Comparison of ENCODE assay signal across 8 cellular contexts in the genomic region with DNA sequence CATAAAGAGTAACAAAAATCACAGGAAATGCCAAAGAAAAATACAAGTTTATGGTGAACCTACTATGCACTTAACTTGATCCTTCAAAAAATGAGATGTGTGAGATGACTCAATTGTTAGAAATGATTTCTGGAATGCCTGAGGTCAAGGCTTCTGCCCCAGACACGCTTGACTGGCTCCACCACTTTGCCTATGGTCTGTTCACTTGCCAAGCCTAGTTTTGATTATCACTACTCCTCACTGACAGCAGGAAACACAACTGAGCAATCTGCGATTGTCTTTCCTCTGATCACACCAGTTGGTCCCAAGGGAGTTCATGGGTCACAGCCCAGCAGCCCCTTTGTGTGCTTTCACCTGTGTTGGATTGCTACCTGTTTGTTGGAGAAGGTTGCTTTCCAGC. TPM values are rescaled to one million over a fixed set of nuclear protein-coding genes. Genes with fewer than 3 reads are reported as not detected.
DNase-seq lines count a peak whose midpoint lies in the region; ATAC-seq and TF ChIP-seq lines count a peak whose summit lies in the region.

No MANE protein-coding gene starts in this region.

- CTCF ChIA-PET in MCF 10A (lab: Yijun Ruan, JAX), result no interaction called here

- no peaks in the 10 kb centered on the region for H3K27me3 ChIP-seq in breast epithelium
- H3K27me3 ChIP-seq in left ventricle myocardium inferior (ENCODE audit: low read depth), result no peaks in the 10 kb centered on the region

- peak; percentile 97 for ATAC-seq in HG03159 (IDR thresholded peaks at IDR 0.05; ENCODE audit: unreplicated experiment)
- no peak for ATAC-seq in effector memory CD8-positive, alpha-beta T cell (replicated peaks)

- no peaks in the 10 kb centered on the region for H3K36me3 Mint-ChIP-seq in MCF 10A (ENCODE audit: insufficient read depth, unreplicated experiment)
- no peaks in the 10 kb centered on the region for H3K36me3 Mint-ChIP-seq in effector memory CD8-positive, alpha-beta T cell (ENCODE audit: insufficient read depth)

- POLR2A ChIA-PET in MCF 10A (lab: Yijun Ruan, JAX), result interaction anchor here (0.8 kb wide), 1 partner anchor 9 kb away, joined by 4 read pairs; no protein-coding TSS in a partner anchor

- no peaks in the 10 kb centered on the region for H3K9me3 Mint-ChIP-seq in MCF 10A (ENCODE audit: unreplicated experiment)
- H3K9me3 Mint-ChIP-seq in effector memory CD8-positive, alpha-beta T cell, result no peaks in the 10 kb centered on the region

- H3K4me1 ChIP-seq in breast epithelium (no peaks in the 10 kb centered on the region), left ventricle myocardium inferior (no peaks in the 10 kb centered on the region)

- intact Hi-C loops in MCF 10A (cut with micrococcal nuclease) (no loop called here), breast epithelium (cut with DNase I; ENCODE audit: low total_unique reads) (no loop called here), left ventricle myocardium inferior (cut with micrococcal nuclease) (no loop called here)

- peaks cover 12% of the 10 kb centered on the region for H3K4me1 Mint-ChIP-seq in MCF 10A (ENCODE audit: insufficient read depth, unreplicated experiment)
- H3K4me1 Mint-ChIP-seq in effector memory CD8-positive, alpha-beta T cell (ENCODE audit: low read depth in 2 of 2), result no peaks in the 10 kb centered on the region

- no peaks in the 10 kb centered on the region for H3K9me3 ChIP-seq in breast epithelium
- no peaks in the 10 kb centered on the region for H3K9me3 ChIP-seq in left ventricle myocardium inferior (replicated peaks)

- TF ChIP-seq CTCF in MCF 10A (IDR thresholded peaks at IDR 0.05; ENCODE audit: unreplicated experiment), result no peak
- no peak for TF ChIP-seq CTCF in breast epithelium (IDR thresholded peaks at IDR 0.05)
- no peak for TF ChIP-seq CTCF in left ventricle myocardium inferior (IDR thresholded peaks at IDR 0.05; ENCODE audit: borderline replicate concordance)

- H3K27ac ChIP-seq in breast epithelium (peak overlapping the region in 1 of 2 donors; percentile 43), left ventricle myocardium inferior (replicated peaks) (no peak overlapping the region)

- H3K36me3 ChIP-seq in breast epithelium (no peaks in the 10 kb centered on the region), left ventricle myocardium inferior (no peaks in the 10 kb centered on the region)

- TF ChIP-seq POLR2A in breast epithelium (IDR thresholded peaks at IDR 0.05), result no peak

- no peak overlapping the region for H3K4me3 Mint-ChIP-seq in MCF 10A (ENCODE audit: unreplicated experiment)
- no peak overlapping the region for H3K4me3 Mint-ChIP-seq in effector memory CD8-positive, alpha-beta T cell

- H3K27me3 Mint-ChIP-seq in MCF 10A (ENCODE audit: insufficient read depth, unreplicated experiment), result no peaks in the 10 kb centered on the region
- peaks cover 0 to 9% of the 10 kb centered on the region in 2 donors for H3K27me3 Mint-ChIP-seq in effector memory CD8-positive, alpha-beta T cell

- BruUV-seq in MCF 10A (replicated peaks; lab: Mats Ljungman, UMichigan), result no TSS peak

- DNase-seq in MCF 10A (ENCODE audit: unreplicated experiment), result peak; percentile 60
- DNase-seq in breast epithelium (ENCODE audit: low spot score in 2 of 2), result no peak
- peak; percentile 59 for DNase-seq in amniotic epithelial cell (ENCODE audit: low read depth)
- DNase-seq in effector memory CD8-positive, alpha-beta T cell, result no peak
- DNase-seq in NCI-H146 treated with DMSO at 0.1 percent for 48 hours (lab: John Stamatoyannopoulos, UW; ENCODE audit: unreplicated experiment), result no peak
- no peak for DNase-seq in NCI-H2227 treated with DMSO at 0.1 percent for 48 hours (lab: John Stamatoyannopoulos, UW)
- DNase-seq in left ventricle myocardium inferior, result no peak

- H3K27ac Mint-ChIP-seq in MCF 10A (ENCODE audit: low read depth, unreplicated experiment), result peak overlapping the region; percentile 63
- no peak overlapping the region for H3K27ac Mint-ChIP-seq in effector memory CD8-positive, alpha-beta T cell

- H3K4me3 ChIP-seq in breast epithelium, result no peak overlapping the region
- no peak overlapping the region for H3K4me3 ChIP-seq in left ventricle myocardium inferior

RNA-seq across cellular contexts. Expression of gene PRDM10, which starts 20.6 kb away (rescaled TPM):
- total RNA-seq in MCF 10A (2022), result 5.1 and 5.6 TPM in 2 replicates
- 10 to 100 TPM in 2 of 3 donors, 1 to 10 TPM in 1; 4.5 to 15.2 (median 10.8) TPM for total RNA-seq in breast epithelium
- 5.4 TPM for total RNA-seq in left ventricle myocardium inferior

RNA-seq across cellular contexts. Expression of gene APLP2, which starts 46.5 kb away (rescaled TPM):
- total RNA-seq in MCF 10A (2022), result 317 and 368 TPM in 2 replicates
- total RNA-seq in breast epithelium, result 100 to 1,000 TPM; 305 to 560 (median 418) TPM
- 325 TPM for total RNA-seq in left ventricle myocardium inferior

Comparison
In these comparisons a context has a peak if more than half of its experiments do, and no peak if none do; other contexts are left out.
1. DNase-seq: peak in MCF 10A (single experiment) and amniotic epithelial cell (single experiment); none in breast epithelium (0 of 2), effector memory CD8-positive, alpha-beta T cell (0 of 3), NCI-H146 treated with DMSO at 0.1 percent for 48 hours (single experiment), NCI-H2227 treated with DMSO at 0.1 percent for 48 hours (single experiment) and left ventricle myocardium inferior (single experiment).